ENCODE assay signal across 10 cellular contexts in genomic region chr13:28429685-28430290, GRCh38.
A peak's percentile ranks its signal among the peaks of the same experiment; 100 is the strongest.
DNase-seq lines count a peak whose midpoint lies in the region; ATAC-seq and TF ChIP-seq lines count a peak whose summit lies in the region.
"Had no signal": no experiment of that assay in that cellular context is flagged by ENCODE, and none has a peak within 500 bp of the region (broad histone marks: within the 10 kb centered on the region; RNA-seq: fewer than 3 reads in every experiment).

No MANE protein-coding gene starts in this region.

- no peaks in the 10 kb centered on the region for H3K4me1 ChIP-seq in NT2/D1 (ENCODE audit: insufficient read depth, insufficient read length)

- H3K27me3 ChIP-seq in NT2/D1 (ENCODE audit: insufficient read depth, insufficient read length): no peaks in the 10 kb centered on the region

- peak; percentile 94 for ATAC-seq in HG02943 (IDR thresholded peaks at IDR 0.05; ENCODE audit: low read depth, unreplicated experiment)
- peak; percentile 97 for ATAC-seq in stimulated activated naive B cell treated with anti-CD40 and anti-IgM and Interleukin-4, amounts not matched to agents 10 μg/mL and 1 μg/mL and 100 μg/mL, for 72 hours (replicated peaks)
- ATAC-seq: K562 had no signal

- POLR2A ChIA-PET in RWPE1 (lab: Yijun Ruan, JAX; ENCODE audit: low non-redundant PET): no interaction called here

- no peak overlapping the region for H3K27ac ChIP-seq in RWPE1
- H3K27ac ChIP-seq: 22Rv1 had no signal

- no peak for TF ChIP-seq CTCF in RWPE1 (conservative IDR thresholded peaks at IDR 0.05; ENCODE audit: low read depth)

- H3K36me3 Mint-ChIP-seq in stimulated activated naive B cell treated with anti-CD40 and anti-IgM and Interleukin-4, amounts not matched to agents 10 μg/mL and 1 μg/mL and 100 μg/mL, for 72 hours: peaks cover 13 to 19% of the 10 kb centered on the region in 2 donors

- no peaks in the 10 kb centered on the region for H3K9me3 ChIP-seq in NT2/D1 (ENCODE audit: insufficient read depth, low read length)

- peaks cover 42% of the 10 kb centered on the region for H3K36me3 ChIP-seq in NT2/D1 (ENCODE audit: insufficient read depth, insufficient read length, low read length)

- H3K27me3 Mint-ChIP-seq in stimulated activated naive B cell treated with anti-CD40 and anti-IgM and Interleukin-4, amounts not matched to agents 10 μg/mL and 1 μg/mL and 100 μg/mL, for 72 hours: no peaks in the 10 kb centered on the region

- CTCF ChIA-PET in RWPE1 (lab: Yijun Ruan, JAX): no interaction called here

- H3K9me3 Mint-ChIP-seq in stimulated activated naive B cell treated with anti-CD40 and anti-IgM and Interleukin-4, amounts not matched to agents 10 μg/mL and 1 μg/mL and 100 μg/mL, for 72 hours: no peaks in the 10 kb centered on the region

- H3K9ac ChIP-seq in NT2/D1 (ENCODE audit: insufficient read length, low read depth): no peak overlapping the region

- H3K4me1 Mint-ChIP-seq in stimulated activated naive B cell treated with anti-CD40 and anti-IgM and Interleukin-4, amounts not matched to agents 10 μg/mL and 1 μg/mL and 100 μg/mL, for 72 hours: peaks cover 12 to 20% of the 10 kb centered on the region in 2 donors

- H3K4me3 Mint-ChIP-seq in stimulated activated naive B cell treated with anti-CD40 and anti-IgM and Interleukin-4, amounts not matched to agents 10 μg/mL and 1 μg/mL and 100 μg/mL, for 72 hours: peak overlapping the region; percentile 79 to 87

- DNase-seq in DMS79 (lab: John Stamatoyannopoulos, UW) (peak; percentile 4), DMS79 treated with DMSO at 0.1 percent for 48 hours (lab: John Stamatoyannopoulos, UW) (no peak), NT2/D1 (ENCODE audit: low read depth, low spot score) (peak; percentile 78), RWPE1 (ENCODE audit: low spot score) (no peak), mucosa of gallbladder (ENCODE audit: low spot score) (no peak)
- peak; percentile 46 for DNase-seq in stimulated activated naive B cell treated with anti-CD40 and anti-IgM and Interleukin-4, amounts not matched to agents 10 μg/mL and 1 μg/mL and 100 μg/mL, for 72 hours
- no peak for DNase-seq in activated CD4-positive, CD25-positive, alpha-beta regulatory T cell (lab: John Stamatoyannopoulos, UW)

- H3K27ac Mint-ChIP-seq in stimulated activated naive B cell treated with anti-CD40 and anti-IgM and Interleukin-4, amounts not matched to agents 10 μg/mL and 1 μg/mL and 100 μg/mL, for 72 hours: peak overlapping the region; percentile 92

- H3K4me3 ChIP-seq in NT2/D1 (ENCODE audit: insufficient read length, low read depth): no peak overlapping the region
- H3K4me3 ChIP-seq: K562 had no signal

Comparison
In these comparisons a context has a peak if more than half of its experiments do, and no peak if none do; other contexts are left out.
1. DNase-seq: peak in DMS79 (single experiment), NT2/D1 (single experiment) and stimulated activated naive B cell treated with anti-CD40 and anti-IgM and Interleukin-4, amounts not matched to agents 10 μg/mL and 1 μg/mL and 100 μg/mL, for 72 hours (single experiment); none in DMS79 treated with DMSO at 0.1 percent for 48 hours (single experiment), RWPE1 (single experiment), mucosa of gallbladder (single experiment) and activated CD4-positive, CD25-positive, alpha-beta regulatory T cell (0 of 4).